Comparison of ENCODE assay signal across 13 cellular contexts in the genomic region with DNA sequence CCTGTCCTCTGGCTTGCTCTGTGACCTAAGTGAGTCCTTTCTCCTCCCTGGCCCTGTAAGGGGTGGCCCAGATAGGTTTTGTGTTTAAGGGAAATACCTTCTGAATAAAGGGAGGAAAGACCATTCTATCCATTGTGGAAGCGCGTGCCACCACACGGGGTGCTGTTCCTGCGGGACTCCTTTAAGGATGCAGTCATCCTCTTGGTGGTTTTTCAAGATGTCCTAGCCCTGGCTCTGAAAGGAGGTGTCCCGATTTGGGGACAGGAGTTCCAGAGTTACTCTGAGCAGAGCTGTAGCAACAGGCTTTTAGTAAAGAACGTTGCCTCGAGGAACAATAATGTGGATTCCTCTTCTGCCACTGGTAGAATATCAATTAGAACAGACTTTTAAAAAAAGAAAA. TPM values are rescaled to one million over a fixed set of nuclear protein-coding genes. Genes with fewer than 3 reads are reported as not detected.
DNase-seq lines count a peak whose midpoint lies in the region; ATAC-seq and TF ChIP-seq lines count a peak whose summit lies in the region.
"Had no signal": no experiment of that assay in that cellular context is flagged by ENCODE, and none has a peak within 500 bp of the region (broad histone marks: within the 10 kb centered on the region; RNA-seq: fewer than 3 reads in every experiment).

No MANE protein-coding gene starts in this region.

- H3K9me3 Mint-ChIP-seq in dendritic cell treated with granulocyte-macrophage colony-stimulating factor and Interleukin-4, amounts not matched to agents 40 ng/mL and 50 ng/mL, for 4 days = no peaks in the 10 kb centered on the region
- no peaks in the 10 kb centered on the region for H3K9me3 Mint-ChIP-seq in progenitor cell of endocrine pancreas (ENCODE audit: low read depth)
- H3K9me3 Mint-ChIP-seq: CD4-positive, alpha-beta memory T cell; stimulated activated naive CD8-positive, alpha-beta T cell treated with anti-CD3 and anti-CD28 coated beads, Interleukin-15, amount 100 ng/mL, for 72 hours had no signal

- no peak overlapping the region for H3K23ac ChIP-seq in IMR-90 (ENCODE audit: low read depth, low read length)

- no peaks in the 10 kb centered on the region for H3K9me3 ChIP-seq in IMR-90 (ENCODE audit: control insufficient read depth, insufficient read depth, low read length)

- no peak overlapping the region; a peak in 1 of 4 replicates for H4K8ac ChIP-seq in IMR-90 (ENCODE audit: low read depth in 2 of 2, low read length in 2 of 2)

- H3K36me3 Mint-ChIP-seq in dendritic cell treated with granulocyte-macrophage colony-stimulating factor and Interleukin-4, amounts not matched to agents 40 ng/mL and 50 ng/mL, for 4 days (ENCODE audit: low read depth) = peaks cover 93% of the 10 kb centered on the region
- no peaks in the 10 kb centered on the region for H3K36me3 Mint-ChIP-seq in progenitor cell of endocrine pancreas (ENCODE audit: insufficient read depth)

- no TSS peak for BruUV-seq in IMR-90 (replicated peaks; lab: Mats Ljungman, UMichigan)

- H4K20me1 ChIP-seq in IMR-90 (ENCODE audit: insufficient read depth, low read length) = peaks cover 25% of the 10 kb centered on the region

- H3K27ac Mint-ChIP-seq in dendritic cell treated with granulocyte-macrophage colony-stimulating factor and Interleukin-4, amounts not matched to agents 40 ng/mL and 50 ng/mL, for 4 days = peak overlapping the region; percentile 88
- no peak overlapping the region for H3K27ac Mint-ChIP-seq in progenitor cell of endocrine pancreas

- no peaks in the 10 kb centered on the region for H3K27me3 Mint-ChIP-seq in dendritic cell treated with granulocyte-macrophage colony-stimulating factor and Interleukin-4, amounts not matched to agents 40 ng/mL and 50 ng/mL, for 4 days
- no peaks in the 10 kb centered on the region for H3K27me3 Mint-ChIP-seq in progenitor cell of endocrine pancreas
- H3K27me3 Mint-ChIP-seq: CD4-positive, alpha-beta memory T cell; stimulated activated naive CD8-positive, alpha-beta T cell treated with anti-CD3 and anti-CD28 coated beads, Interleukin-15, amount 100 ng/mL, for 72 hours had no signal

- ATAC-seq in IMR-90 (ENCODE audit: low read depth) (no peak), GM18858 (IDR thresholded peaks at IDR 0.05; ENCODE audit: unreplicated experiment) (no peak)
- ATAC-seq: stimulated activated naive CD8-positive, alpha-beta T cell treated with anti-CD3 and anti-CD28 coated beads, Interleukin-15, amount 100 ng/mL, for 72 hours had no signal

- no peak overlapping the region for H3K27ac ChIP-seq in IMR-90 (ENCODE audit: insufficient read depth, low read length)

- peak overlapping the region; percentile 64; the same call in 1 of the 2 replicates for H2AK5ac ChIP-seq in IMR-90 (ENCODE audit: low read depth, low read length)

- dilution Hi-C loops in IMR-90 (cut with HindIII; ENCODE audit: low sequenced_read_pairs, unreplicated experiment) = no loop called here

- peaks cover 34% of the 10 kb centered on the region for H3K4me1 ChIP-seq in IMR-90 (ENCODE audit: control insufficient read depth, insufficient read depth, low read length)

- DNase-seq in BJ (ENCODE audit: low read depth) (no peak), IMR-90 (no peak), progenitor cell of endocrine pancreas (ENCODE audit: low spot score, unreplicated experiment) (no peak), GF-D8 (lab: John Stamatoyannopoulos, UW) (no peak), NCI-H2171 (lab: John Stamatoyannopoulos, UW) (no peak), kidney tubule cell (ENCODE audit: low spot score) (no peak)
- DNase-seq: activated naive CD4-positive, alpha-beta T cell treated with Interleukin-2 at 50 U/mL for 16 hours; CD4-positive, alpha-beta memory T cell; NCI-H2081 treated with DMSO at 0.1 percent for 48 hours; stimulated activated CD4-positive, alpha-beta T cell treated with anti-CD3 and anti-CD28 coated beads, Interleukin-2, amount 100 ng/mL, for 48 hours; stimulated activated naive CD8-positive, alpha-beta T cell treated with anti-CD3 and anti-CD28 coated beads, Interleukin-15, amount 100 ng/mL, for 72 hours had no signal

- H3K4me2 ChIP-seq in IMR-90 (ENCODE audit: low read depth, low read length) = no peak overlapping the region

- in situ Hi-C loops in IMR-90 (cut with MboI; ENCODE audit: low sequenced_read_pairs) = no loop called here

- 0 out of 2 replicates have a peak, but pooled peaks have one; percentile 20 for TF ChIP-seq CTCF in BJ (IDR thresholded peaks at IDR 0.05; ENCODE audit: insufficient read depth, low read depth, low read length)
- peak; percentile 15; the same call in 1 of the 2 replicates for TF ChIP-seq CTCF in IMR-90 (conservative IDR thresholded peaks at IDR 0.05; ENCODE audit: low read depth, low read length)
- TF ChIP-seq CTCF in progenitor cell of endocrine pancreas (IDR thresholded peaks at IDR 0.05; ENCODE audit: unreplicated experiment) = peak; percentile 34

- no peak for TF ChIP-seq RAD21 in IMR-90 (IDR thresholded peaks at IDR 0.05; ENCODE audit: low read length)

- no peak for TF ChIP-seq POLR2A in IMR-90 (IDR thresholded peaks at IDR 0.05; ENCODE audit: low read depth, low read length)

- peak overlapping the region; percentile 61 for H4K91ac ChIP-seq in IMR-90 (ENCODE audit: insufficient read depth, low read depth, low read length)

- H3K4me1 Mint-ChIP-seq in dendritic cell treated with granulocyte-macrophage colony-stimulating factor and Interleukin-4, amounts not matched to agents 40 ng/mL and 50 ng/mL, for 4 days (ENCODE audit: low read depth) = peaks cover 98% of the 10 kb centered on the region
- peaks cover 3% of the 10 kb centered on the region for H3K4me1 Mint-ChIP-seq in progenitor cell of endocrine pancreas (ENCODE audit: low read depth)

- H3K56ac ChIP-seq in IMR-90 (ENCODE audit: extremely low read depth, insufficient read depth, low read length) = no peak overlapping the region; the same call in 1 of the 2 replicates

- H3K14ac ChIP-seq in IMR-90 (replicated peaks; ENCODE audit: low read depth, low read length) = no peak overlapping the region; the same call in 1 of the 2 replicates

- peaks cover 50 to 78% of the 10 kb centered on the region in 2 experiments for H3K79me1 ChIP-seq in IMR-90 (ENCODE audit: low read depth in 1 of 2, low read length in 2 of 2)

- POLR2A ChIA-PET in BJ (lab: Charles Lee) (no interaction called here), IMR-90 (lab: Charles Lee; ENCODE audit: unreplicated experiment) (no interaction called here)

- no peak overlapping the region for H4K5ac ChIP-seq in IMR-90 (ENCODE audit: low read depth, low read length)

- H2AFZ ChIP-seq in IMR-90 (replicated peaks; ENCODE audit: low read length, poor library complexity) = no peak overlapping the region

- no peak overlapping the region for H3K4me3 ChIP-seq in BJ (ENCODE audit: low read depth, low read length)
- no peak overlapping the region for H3K4me3 ChIP-seq in IMR-90 (ENCODE audit: insufficient read depth, low read depth, low read length)

- H3K18ac ChIP-seq in IMR-90 (ENCODE audit: low read depth, low read length) = no peak overlapping the region

- H2BK20ac ChIP-seq in IMR-90 (ENCODE audit: low read depth, low read length) = peak overlapping the region; percentile 35; the same call in 1 of the 2 replicates

- H3K4ac ChIP-seq in IMR-90 (ENCODE audit: low read depth, low read length) = peak overlapping the region; percentile 97

- H2BK5ac ChIP-seq in IMR-90 (ENCODE audit: low read depth, low read length, poor library complexity, severe bottlenecking) = no peak overlapping the region

- H3K36me3 ChIP-seq in BJ (ENCODE audit: control insufficient read depth, insufficient read depth, low read length) = peaks cover 20% of the 10 kb centered on the region
- H3K36me3 ChIP-seq in IMR-90 (ENCODE audit: control insufficient read depth, insufficient read depth, low read length) = peaks cover 24% of the 10 kb centered on the region

- intact Hi-C loops in IMR-90 (cut with micrococcal nuclease) = no loop called here
- intact Hi-C loops in dendritic cell treated with granulocyte-macrophage colony-stimulating factor and Interleukin-4, amounts not matched to agents 40 ng/mL and 50 ng/mL, for 4 days (cut with micrococcal nuclease) = loop anchor here (2.0 kb wide), 1 partner anchor 21 kb away; no protein-coding TSS in a partner anchor

- peaks cover 51% of the 10 kb centered on the region for H3K9me1 ChIP-seq in IMR-90 (ENCODE audit: insufficient read depth, low read length)

- no CpG with 5 or more reads among the region's 7 CpGs for WGBS in IMR-90 (ENCODE audit: extremely low coverage in 2 of 2, insufficient read length in 1 of 2), 2 experiments

- H2BK120ac ChIP-seq in IMR-90 (ENCODE audit: low read depth, low read length) = peak overlapping the region; percentile 95

- no peak overlapping the region for H3K9ac ChIP-seq in IMR-90 (ENCODE audit: low read depth, low read length)

- H2BK15ac ChIP-seq in IMR-90 (ENCODE audit: low read depth, low read length) = peak overlapping the region; percentile 93; the same call in 1 of the 3 replicates

- H2AK9ac ChIP-seq in IMR-90 (replicated peaks; ENCODE audit: low read depth, low read length, poor library complexity) = peak overlapping the region; percentile 44

- H3K27me3 ChIP-seq in BJ (ENCODE audit: control insufficient read depth, insufficient read depth, low read length) (no peaks in the 10 kb centered on the region), IMR-90 (ENCODE audit: control insufficient read depth, insufficient read depth, low read length) (no peaks in the 10 kb centered on the region)

- CTCF ChIA-PET in BJ (lab: Yijun Ruan, JAX) (interaction anchor here (1.2 kb wide), 1 partner anchor 12 kb away, joined by 3 read pairs; no protein-coding TSS in a partner anchor), IMR-90 (lab: Yijun Ruan, JAX) (no interaction called here)

- H3K4me3 Mint-ChIP-seq in dendritic cell treated with granulocyte-macrophage colony-stimulating factor and Interleukin-4, amounts not matched to agents 40 ng/mL and 50 ng/mL, for 4 days = no peak overlapping the region
- H3K4me3 Mint-ChIP-seq in progenitor cell of endocrine pancreas (ENCODE audit: low read depth) = no peak overlapping the region
- H3K4me3 Mint-ChIP-seq: stimulated activated naive CD8-positive, alpha-beta T cell treated with anti-CD3 and anti-CD28 coated beads, Interleukin-15, amount 100 ng/mL, for 72 hours had no signal

TF ChIP-seq in IMR-90, 13 proteins besides CTCF, POLR2A, EP300 and RAD21 (continues in another document):
- TF ChIP-seq, protein P1, sequence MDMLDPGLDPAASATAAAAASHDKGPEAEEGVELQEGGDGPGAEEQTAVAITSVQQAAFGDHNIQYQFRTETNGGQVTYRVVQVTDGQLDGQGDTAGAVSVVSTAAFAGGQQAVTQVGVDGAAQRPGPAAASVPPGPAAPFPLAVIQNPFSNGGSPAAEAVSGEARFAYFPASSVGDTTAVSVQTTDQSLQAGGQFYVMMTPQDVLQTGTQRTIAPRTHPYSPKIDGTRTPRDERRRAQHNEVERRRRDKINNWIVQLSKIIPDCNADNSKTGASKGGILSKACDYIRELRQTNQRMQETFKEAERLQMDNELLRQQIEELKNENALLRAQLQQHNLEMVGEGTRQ (IDR thresholded peaks at IDR 0.05; ENCODE audit: low read depth, low read length) = no peak

RNA-seq across cellular contexts. Expression of a gene that starts 9.6 kb away (rescaled TPM):
- polyA plus RNA-seq in BJ (2011; rRNA removed) (61.6 and 114 TPM in 2 replicates), IMR-90 (2012; rRNA removed) (39.3 and 39.4 TPM in 2 replicates)
- 67.9 and 110 TPM in 2 replicates for polyA minus RNA-seq in BJ (2011; rRNA and poly(A)+ RNA removed)
- total RNA-seq in IMR-90 (2012; rRNA removed) (29.9 and 32.5 TPM in 2 replicates), progenitor cell of endocrine pancreas (23.8 and 28.1 TPM in 2 replicates)
- polyA plus RNA-seq in IMR-90 (2012; cell fraction: cytosol; rRNA removed) = 14.9 and 24.2 TPM in 2 replicates
- polyA plus RNA-seq in IMR-90 (2012; cell fraction: nucleus; rRNA removed; ENCODE audit: low replicate concordance) = 70.6 and 99.2 TPM in 2 replicates
